In genomic region chr1:47579809-47580208, GRCh38 we compare ENCODE assay signal across 25 cellular contexts.
"Had no signal": no experiment of that assay in that cellular context is flagged by ENCODE, and none has a peak within 500 bp of the region (broad histone marks: within the 10 kb centered on the region; RNA-seq: fewer than 3 reads in every experiment).

No MANE protein-coding gene starts in this region.

- H3K4me1 Mint-ChIP-seq: activated B cell treated with CpG ODN at 0.5 μM for 24 hours; central memory CD8-positive, alpha-beta T cell; T-cell had no signal

- H3K27me3 ChIP-seq: ascending aorta, body of pancreas had no signal

- H3K4me3 Mint-ChIP-seq: activated B cell treated with CpG ODN at 0.5 μM for 24 hours; activated CD4-positive, alpha-beta memory T cell treated with anti-CD3 and anti-CD28 coated beads for 36 hours; activated CD4-positive, alpha-beta T cell treated with anti-CD3 and anti-CD28 coated beads, Interleukin-2, amount 10 ng/mL, durations not matched to agents 24 days and 14 days; activated naive CD8-positive, alpha-beta T cell treated with anti-CD3 and anti-CD28 coated beads, Interleukin-2, amount 50 U/mL, for 24 hours; activated T-cell treated with anti-CD3 and anti-CD28 coated beads, Interleukin-2, amount 50 U/mL, for 72 hours; central memory CD8-positive, alpha-beta T cell; T-cell had no signal

- DNase-seq: activated B cell treated with CpG ODN at 0.5 μM for 24 hours; activated CD4-positive, alpha-beta memory T cell treated with anti-CD3 and anti-CD28 coated beads for 36 hours; activated CD4-positive, alpha-beta T cell treated with anti-CD3 and anti-CD28 coated beads for 1 hour; activated CD4-positive, alpha-beta T cell treated with anti-CD3 and anti-CD28 coated beads, Interleukin-2, amount 10 ng/mL, durations not matched to agents 24 days and 14 days; activated naive CD4-positive, alpha-beta T cell; activated naive CD8-positive, alpha-beta T cell treated with anti-CD3 and anti-CD28 coated beads, Interleukin-2, amount 50 U/mL, for 24 hours; activated T-cell treated with anti-CD3 and anti-CD28 coated beads, Interleukin-2, amount 50 U/mL, for 72 hours; amniotic stem cell; body of pancreas; KG1; NCI-H1048; NCI-H146; NCI-H187 treated with DMSO at 0.1 percent for 48 hours; NCI-H2081 treated with DMSO at 0.1 percent for 48 hours; NCI-H446 treated with DMSO at 0.1 percent for 48 hours; NCI-H524 treated with DMSO at 0.1 percent for 48 hours; NCI-H748 treated with DMSO at 0.1 percent for 48 hours; SIG-M5; T-cell; T-helper 2 cell; T1000 had no signal

- H3K36me3 Mint-ChIP-seq: activated CD4-positive, alpha-beta memory T cell treated with anti-CD3 and anti-CD28 coated beads for 36 hours; activated naive CD4-positive, alpha-beta T cell treated with anti-CD3 and anti-CD28 coated beads, Interleukin-2, amount 50 U/mL, for 72 hours; T-cell had no signal

- H3K27ac Mint-ChIP-seq: activated B cell treated with CpG ODN at 0.5 μM for 24 hours; activated CD4-positive, alpha-beta memory T cell treated with anti-CD3 and anti-CD28 coated beads for 36 hours; activated CD4-positive, alpha-beta T cell treated with anti-CD3 and anti-CD28 coated beads, Interleukin-2, amount 10 ng/mL, durations not matched to agents 24 days and 14 days; activated naive CD8-positive, alpha-beta T cell treated with anti-CD3 and anti-CD28 coated beads, Interleukin-2, amount 50 U/mL, for 24 hours; activated T-cell treated with anti-CD3 and anti-CD28 coated beads, Interleukin-2, amount 50 U/mL, for 72 hours; activated T-helper 2 cell treated with anti-CD3 and anti-CD28 coated beads, Interferon-gamma antibody, Interleukin-2, Interleukin-4, amounts not matched to agents 10 μg/mL and 5 μg/mL and 100 μg/mL, durations not matched to agents 14 hours and 24 hours and 36 hours; T-cell had no signal

- H3K27ac ChIP-seq: ascending aorta, body of pancreas had no signal

- H3K36me3 ChIP-seq: ascending aorta had no signal

- H3K9me3 ChIP-seq: ascending aorta, body of pancreas had no signal

- H3K9me3 Mint-ChIP-seq: activated B cell treated with CpG ODN at 0.5 μM for 24 hours; activated CD4-positive, alpha-beta memory T cell treated with anti-CD3 and anti-CD28 coated beads for 36 hours; activated CD4-positive, alpha-beta T cell treated with anti-CD3 and anti-CD28 coated beads, Interleukin-2, amount 10 ng/mL, durations not matched to agents 24 days and 14 days; activated naive CD4-positive, alpha-beta T cell treated with anti-CD3 and anti-CD28 coated beads, Interleukin-2, amount 50 U/mL, for 72 hours; activated naive CD8-positive, alpha-beta T cell treated with anti-CD3 and anti-CD28 coated beads, Interleukin-2, amount 50 U/mL, for 24 hours; activated T-cell treated with anti-CD3 and anti-CD28 coated beads, Interleukin-2, amount 50 U/mL, for 72 hours; activated T-helper 2 cell treated with anti-CD3 and anti-CD28 coated beads, Interferon-gamma antibody, Interleukin-2, Interleukin-4, amounts not matched to agents 10 μg/mL and 5 μg/mL and 100 μg/mL, durations not matched to agents 14 hours and 24 hours and 36 hours; central memory CD8-positive, alpha-beta T cell; T-cell had no signal

- H3K4me3 ChIP-seq: ascending aorta, body of pancreas had no signal
